Comparison of ENCODE assay signal across 17 cellular contexts in the genomic region with DNA sequence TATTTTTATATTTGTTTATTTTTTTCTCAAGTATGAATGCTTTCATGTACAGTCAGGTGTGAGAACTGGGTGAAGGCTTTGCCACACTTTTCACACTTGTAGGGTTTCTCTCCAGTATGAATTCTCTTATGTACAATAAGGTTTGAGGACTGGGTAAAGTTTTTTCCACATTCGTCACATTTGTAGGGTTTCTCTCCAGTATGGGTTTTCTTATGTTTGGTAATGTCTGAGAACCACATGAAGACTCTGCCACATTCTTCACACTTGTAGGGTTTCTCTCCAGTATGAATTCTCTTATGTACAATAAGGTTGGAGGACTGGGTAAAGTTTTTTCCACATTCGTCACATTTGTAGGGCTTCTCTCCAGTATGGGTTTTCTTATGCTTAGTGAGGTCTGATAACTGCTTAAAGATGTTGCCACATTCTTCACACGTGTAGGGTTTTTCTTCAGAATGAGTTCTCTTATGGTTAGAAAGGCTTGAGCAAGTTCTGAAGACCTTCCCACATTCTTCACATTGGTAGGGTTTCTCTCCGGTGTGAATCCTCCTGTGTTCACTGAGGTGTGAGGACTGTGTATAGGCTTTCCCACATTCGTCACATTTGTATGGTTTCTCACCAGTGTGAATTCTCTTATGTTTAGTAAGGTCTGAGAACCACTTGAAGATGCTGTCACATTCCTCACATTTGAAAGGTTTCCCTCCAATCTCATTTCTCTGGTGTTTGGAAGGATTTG. TPM values are rescaled to one million over a fixed set of nuclear protein-coding genes. Genes with fewer than 3 reads are reported as not detected.
DNase-seq lines count a peak whose midpoint lies in the region; TF ChIP-seq lines count a peak whose summit lies in the region.
"Had no signal": no experiment of that assay in that cellular context is flagged by ENCODE, and none has a peak within 500 bp of the region (broad histone marks: within the 10 kb centered on the region; RNA-seq: fewer than 3 reads in every experiment).

No MANE protein-coding gene starts in this region.

- peak; percentile 20 for DNase-seq in Caki2 (ENCODE audit: low read depth)
- peak; percentile 9 for DNase-seq in LHCN-M2 (ENCODE audit: low read depth)
- no peak for DNase-seq in coronary artery (ENCODE audit: low spot score)
- DNase-seq in amniotic stem cell (lab: John Stamatoyannopoulos, UW) = no peak
- DNase-seq in NCI-H2081 treated with DMSO at 0.1 percent for 48 hours (lab: John Stamatoyannopoulos, UW) = no peak
- DNase-seq in activated CD4-positive, alpha-beta T cell treated with anti-CD3 and anti-CD28 coated beads for 48 hours = no peak
- DNase-seq: activated B cell treated with CpG ODN at 0.5 μM for 24 hours; activated CD4-positive, alpha-beta memory T cell treated with anti-CD3 and anti-CD28 coated beads, Interleukin-2, amount 10 ng/mL, durations not matched to agents 7 days and 5 days; activated effector memory CD4-positive, alpha-beta T cell treated with anti-CD3 and anti-CD28 coated beads, Interleukin-2, amount 50 U/mL, for 16 hours; brain microvascular endothelial cell; CD4-positive, CD25-positive, alpha-beta regulatory T cell; DMS79; glutamatergic neuron; NCI-H748 treated with DMSO at 0.1 percent for 48 hours; T-helper 9 cell had no signal

- H3K9me3 ChIP-seq in muscle layer of duodenum (ENCODE audit: control insufficient read depth in 1 of 2, low read length in 2 of 2) = peaks cover 41 to 67% of the 10 kb centered on the region in 2 donors

- no peak for TF ChIP-seq CTCF in coronary artery (IDR thresholded peaks at IDR 0.05)

- H3K4me1 ChIP-seq in muscle layer of duodenum (ENCODE audit: control insufficient read depth in 1 of 2, insufficient read depth in 2 of 2, low read length in 2 of 2) = no peaks in the 10 kb centered on the region

- H3K36me3 ChIP-seq in muscle layer of duodenum (ENCODE audit: control insufficient read depth in 1 of 2, insufficient read depth in 2 of 2, low read length in 2 of 2) = peaks cover 46 to 69% of the 10 kb centered on the region in 2 donors

- H3K27me3 ChIP-seq in muscle layer of duodenum (ENCODE audit: low read depth, low read length) = no peaks in the 10 kb centered on the region
- H3K27me3 ChIP-seq: brain microvascular endothelial cell had no signal

- peak overlapping the region; percentile 27 for H3K4me3 ChIP-seq in coronary artery
- H3K4me3 ChIP-seq in muscle layer of duodenum (ENCODE audit: low read depth in 1 of 2, low read length in 2 of 2) = peak overlapping the region; percentile 31 to 38

- no peak overlapping the region for H3K27ac ChIP-seq in coronary artery
- H3K27ac ChIP-seq in muscle layer of duodenum (ENCODE audit: low read length) = no peak overlapping the region
- H3K27ac ChIP-seq: brain microvascular endothelial cell, HL-60 had no signal

- in situ Hi-C loops in Caki2 (cut with HindIII; ENCODE audit: low pct_unique_long_range_greater_than_20kb, low sequenced_read_pairs) = no loop called here

RNA-seq across cellular contexts. Expression of gene ZNF195, which starts 19.7 kb away (rescaled TPM):
- total RNA-seq in Caki2 (2014; rRNA removed; shearing (Covaris generic); ENCODE audit: low replicate concordance) = 22.4 and 31.5 TPM in 2 replicates
- total RNA-seq in LHCN-M2 (2014; rRNA removed) = 29.2 and 33.3 TPM in 2 replicates
- polyA plus RNA-seq in LHCN-M2 (2012) = 5.4 TPM

Comparison
In these comparisons a context has a peak if more than half of its experiments do, and no peak if none do; other contexts are left out.
1. DNase-seq: peak in Caki2 (single experiment) and LHCN-M2 (single experiment); none in coronary artery (single experiment), amniotic stem cell (single experiment), NCI-H2081 treated with DMSO at 0.1 percent for 48 hours (single experiment) and activated CD4-positive, alpha-beta T cell treated with anti-CD3 and anti-CD28 coated beads for 48 hours (single experiment).